ENCODE assay signal across 20 cellular contexts in genomic region chr12:50423342-50423741, GRCh38. TPM values are rescaled to one million over a fixed set of nuclear protein-coding genes. Genes with fewer than 3 reads are reported as not detected.
"Had no signal": no experiment of that assay in that cellular context is flagged by ENCODE, and none has a peak within 500 bp of the region (broad histone marks: within the 10 kb centered on the region; RNA-seq: fewer than 3 reads in every experiment).

No MANE protein-coding gene starts in this region.

RNA-seq across cellular contexts. Expression of gene FAM186A, which starts 26.9 kb away (rescaled TPM):
- total RNA-seq: activated naive CD4-positive, alpha-beta T cell treated with anti-CD3 and anti-CD28 coated beads for 36 hours; activated naive CD8-positive, alpha-beta T cell treated with anti-CD3 and anti-CD28 coated beads for 36 hours; activated naive CD8-positive, alpha-beta T cell treated with anti-CD3 and anti-CD28 coated beads, Interleukin-2, amount 10 ng/mL, durations not matched to agents 7 days and 5 days; activated T-cell treated with anti-CD3 and anti-CD28 coated beads, Interleukin-2, amount 50 U/mL, for 4 hours; activated T-cell treated with anti-CD3 and anti-CD28 coated beads, Interleukin-2, amount 50 U/mL, for 72 hours; activated T-helper 1 cell treated with anti-CD3 and anti-CD28 coated beads, Interleukin-12 subunit alpha, Interleukin-12 subunit beta, Interleukin-2, Interleukin-4 antibody, amounts not matched to agents 30 ng/mL and 10 ng/mL and 1 ng/mL, durations not matched to agents 14 hours and 24 hours and 36 hours; activated T-helper 17 cell treated with anti-CD3 and anti-CD28 coated beads, Interleukin-2, amount 50 U/mL, for 72 hours; activated T-helper 2 cell treated with anti-CD3 and anti-CD28 coated beads, Interferon-gamma antibody, Interleukin-2, Interleukin-4, amounts not matched to agents 10 μg/mL and 5 μg/mL and 100 μg/mL, durations not matched to agents 14 hours and 24 hours and 36 hours; adrenal gland; aorta; ascending aorta; astrocyte; body of pancreas; breast epithelium; bronchial epithelial cell; cardiac muscle cell; cardiac septum; cerebellum; chondrocyte had no signal
- polyA plus RNA-seq: adipose tissue had no signal
